In genomic region chr15:88113909-88114308, GRCh38 we compare ENCODE assay signal across 15 cellular contexts.
A peak's percentile ranks its signal among the peaks of the same experiment; 100 is the strongest.
DNase-seq lines count a peak whose midpoint lies in the region.
"Had no signal": no experiment of that assay in that cellular context is flagged by ENCODE, and none has a peak within 500 bp of the region (broad histone marks: within the 10 kb centered on the region; RNA-seq: fewer than 3 reads in every experiment).

No MANE protein-coding gene starts in this region.

- no peak overlapping the region for H3K18ac ChIP-seq in neuronal stem cell (ENCODE audit: low read length)

- DNase-seq in AG20443 (ENCODE audit: low spot score), result peak; percentile 58
- peak; percentile 3 for DNase-seq in GM23248
- DNase-seq in SJSA1 (ENCODE audit: low read depth in 1 of 2, low spot score in 2 of 2), result peak; percentile 39 to 56
- DNase-seq in myocyte (ENCODE audit: low read depth), result peak; percentile 93
- DNase-seq in activated T-cell treated with anti-CD3 and anti-CD28 coated beads, Interleukin-2, amount 50 U/mL, for 24 hours, result no peak
- no peak for DNase-seq in neuronal stem cell (ENCODE audit: low spot score)
- no peak for DNase-seq in SHP77 (lab: John Stamatoyannopoulos, UW)
- no peak for DNase-seq in occipital lobe (lab: John Stamatoyannopoulos, UW)
- DNase-seq: CD8-positive, alpha-beta memory T cell; IMR-90; Kasumi-1; NCI-H1436 treated with DMSO at 0.1 percent for 48 hours; NCI-H69; PC-9 had no signal

- H2BK5ac ChIP-seq in neuronal stem cell (ENCODE audit: low read length), result no peak overlapping the region

- H3K36me3 ChIP-seq in GM23248 (ENCODE audit: low read depth) (no peaks in the 10 kb centered on the region), SJSA1 (no peaks in the 10 kb centered on the region), neuronal stem cell (replicated peaks in 1 of 2; ENCODE audit: control insufficient read depth in 2 of 2, insufficient read depth in 2 of 2, low read length in 2 of 2) (no peaks in the 10 kb centered on the region)
- H3K36me3 ChIP-seq: BLaER1 had no signal

- no peak overlapping the region for H2AFZ ChIP-seq in GM23248
- H2AFZ ChIP-seq in neuronal stem cell (ENCODE audit: low read length), result no peak overlapping the region
- H2AFZ ChIP-seq: PC-9 had no signal

- no peaks in the 10 kb centered on the region for H3K27me3 ChIP-seq in GM23248 (replicated peaks; ENCODE audit: insufficient read depth)
- no peaks in the 10 kb centered on the region for H3K27me3 ChIP-seq in SJSA1 (replicated peaks)
- no peaks in the 10 kb centered on the region for H3K27me3 ChIP-seq in neuronal stem cell (ENCODE audit: control insufficient read depth in 3 of 3, insufficient read depth in 3 of 3, low read depth in 1 of 3, low read length in 3 of 3)
- H3K27me3 ChIP-seq: BLaER1 had no signal

- H3F3A ChIP-seq in GM23248 (ENCODE audit: insufficient read depth), result no peaks in the 10 kb centered on the region

- no peak overlapping the region for H4K8ac ChIP-seq in neuronal stem cell (ENCODE audit: low read depth, low read length)

- no peak overlapping the region for H2BK12ac ChIP-seq in neuronal stem cell (ENCODE audit: low read length)

- H2AK5ac ChIP-seq in neuronal stem cell (ENCODE audit: low read depth, low read length), result no peak overlapping the region

- no peaks in the 10 kb centered on the region for H3K9me3 Mint-ChIP-seq in activated T-cell treated with anti-CD3 and anti-CD28 coated beads, Interleukin-2, amount 50 U/mL, for 24 hours
- H3K9me3 Mint-ChIP-seq: CD8-positive, alpha-beta memory T cell had no signal

- H3K9me3 ChIP-seq in GM23248 (ENCODE audit: low read depth), result no peaks in the 10 kb centered on the region
- H3K9me3 ChIP-seq in SJSA1 (replicated peaks), result no peaks in the 10 kb centered on the region
- no peaks in the 10 kb centered on the region for H3K9me3 ChIP-seq in neuronal stem cell (replicated peaks in 1 of 2; ENCODE audit: control insufficient read depth in 2 of 2, insufficient read depth in 1 of 2, low read depth in 1 of 2, low read length in 2 of 2)
- H3K9me3 ChIP-seq: BLaER1 had no signal

- in situ Hi-C loops in GM23248 (cut with MboI), result no loop called here

- H3K14ac ChIP-seq in neuronal stem cell (ENCODE audit: low read length), result no peak overlapping the region

- H3K36me3 Mint-ChIP-seq in activated T-cell treated with anti-CD3 and anti-CD28 coated beads, Interleukin-2, amount 50 U/mL, for 24 hours (ENCODE audit: low read depth), result no peaks in the 10 kb centered on the region
- H3K36me3 Mint-ChIP-seq: CD8-positive, alpha-beta memory T cell had no signal

- H3K4me2 ChIP-seq in GM23248 (ENCODE audit: unreplicated experiment), result no peak overlapping the region
- no peak overlapping the region for H3K4me2 ChIP-seq in neuronal stem cell (ENCODE audit: insufficient read depth, low read length, poor library complexity, severe bottlenecking)
- H3K4me2 ChIP-seq: BLaER1, PC-9 had no signal

- H3K9me2 ChIP-seq in GM23248 (ENCODE audit: insufficient read depth), result no peaks in the 10 kb centered on the region

- H3K9ac ChIP-seq in GM23248 (no peak overlapping the region), neuronal stem cell (ENCODE audit: low read depth, low read length, poor library complexity) (no peak overlapping the region)
- H3K9ac ChIP-seq: BLaER1 had no signal

- no peaks in the 10 kb centered on the region for H3K4me1 Mint-ChIP-seq in activated T-cell treated with anti-CD3 and anti-CD28 coated beads, Interleukin-2, amount 50 U/mL, for 24 hours (ENCODE audit: low read depth)
- H3K4me1 Mint-ChIP-seq: CD8-positive, alpha-beta memory T cell had no signal

- H3K4me1 ChIP-seq in GM23248 (ENCODE audit: insufficient read depth), result no peaks in the 10 kb centered on the region
- 0 out of 2 replicates have a peak, but pooled peaks cover 3% of the 10 kb centered on the region for H3K4me1 ChIP-seq in SJSA1 (replicated peaks)
- H3K4me1 ChIP-seq in neuronal stem cell (ENCODE audit: control insufficient read depth in 2 of 2, insufficient read depth in 1 of 2, low read depth in 1 of 2, low read length in 2 of 2), result no peaks in the 10 kb centered on the region
- H3K4me1 ChIP-seq: BLaER1 had no signal

- no peaks in the 10 kb centered on the region for H3K79me2 ChIP-seq in GM23248 (ENCODE audit: insufficient read depth)

- 0% methylated on average over 1 of the region's 1 CpG for WGBS in GM23248 (ENCODE audit: low coverage in 1 of 2, low lambda C conversion rate in 2 of 2, missing lambda C conversion rate in 2 of 2), 2 experiments
- no CpG with 5 or more reads among the region's 1 CpG for WGBS in neuronal stem cell (ENCODE audit: extremely low coverage in 2 of 2, insufficient read length in 2 of 2, insufficient replicate concordance in 1 of 2), 2 donors

- no peaks in the 10 kb centered on the region for H3K27me3 Mint-ChIP-seq in activated T-cell treated with anti-CD3 and anti-CD28 coated beads, Interleukin-2, amount 50 U/mL, for 24 hours

- H3K23ac ChIP-seq in neuronal stem cell (ENCODE audit: low read depth, low read length, poor library complexity), result no peak overlapping the region

- H2BK120ac ChIP-seq in neuronal stem cell (ENCODE audit: low read depth, low read length), result no peak overlapping the region

- no peak overlapping the region for H3K4me3 Mint-ChIP-seq in activated T-cell treated with anti-CD3 and anti-CD28 coated beads, Interleukin-2, amount 50 U/mL, for 24 hours
- H3K4me3 Mint-ChIP-seq: CD8-positive, alpha-beta memory T cell had no signal

- H4K91ac ChIP-seq in neuronal stem cell (ENCODE audit: low read depth, low read length, poor library complexity), result no peak overlapping the region

- H3K4me3 ChIP-seq in GM23248 (no peak overlapping the region), SJSA1 (no peak overlapping the region), neuronal stem cell (ENCODE audit: low read length in 2 of 2) (no peak overlapping the region)
- H3K4me3 ChIP-seq: BLaER1, PC-9 had no signal

- no peak overlapping the region for H2BK15ac ChIP-seq in neuronal stem cell (ENCODE audit: low read length)

- H3K27ac Mint-ChIP-seq in activated T-cell treated with anti-CD3 and anti-CD28 coated beads, Interleukin-2, amount 50 U/mL, for 24 hours, result no peak overlapping the region
- H3K27ac Mint-ChIP-seq: CD8-positive, alpha-beta memory T cell had no signal

- H3K79me1 ChIP-seq in neuronal stem cell (ENCODE audit: low read depth, low read length), result no peaks in the 10 kb centered on the region

- H3K27ac ChIP-seq in GM23248 (no peak overlapping the region), SJSA1 (no peak overlapping the region), neuronal stem cell (replicated peaks; ENCODE audit: low read length) (no peak overlapping the region)
- H3K27ac ChIP-seq: BLaER1, PC-9 had no signal

- no peak overlapping the region for H3K4ac ChIP-seq in neuronal stem cell (ENCODE audit: low read length)

- H4K20me1 ChIP-seq in GM23248 (ENCODE audit: insufficient read depth), result no peaks in the 10 kb centered on the region
- H4K20me1 ChIP-seq: BLaER1 had no signal

Comparison
In these comparisons a context has a peak if more than half of its experiments do, and no peak if none do; other contexts are left out.
1. DNase-seq: peak in AG20443 (single experiment), GM23248 (single experiment), SJSA1 (2 of 2) and myocyte (single experiment); none in activated T-cell treated with anti-CD3 and anti-CD28 coated beads, Interleukin-2, amount 50 U/mL, for 24 hours (single experiment), neuronal stem cell (single experiment), SHP77 (0 of 2) and occipital lobe (single experiment).